Comparison of ENCODE assay signal across 1 cellular context in genomic region chr14:64998455-64998931, GRCh38.
TF ChIP-seq lines count a peak whose summit lies in the region.

No MANE protein-coding gene starts in this region.

TF ChIP-seq in HepG2, 621 proteins besides CTCF, POLR2A, EP300 and RAD21:
- TF ChIP-seq KLF16 (CRISPR knock-in tag; IDR thresholded peaks at IDR 0.05): no peak
- TF ChIP-seq, protein P1, sequence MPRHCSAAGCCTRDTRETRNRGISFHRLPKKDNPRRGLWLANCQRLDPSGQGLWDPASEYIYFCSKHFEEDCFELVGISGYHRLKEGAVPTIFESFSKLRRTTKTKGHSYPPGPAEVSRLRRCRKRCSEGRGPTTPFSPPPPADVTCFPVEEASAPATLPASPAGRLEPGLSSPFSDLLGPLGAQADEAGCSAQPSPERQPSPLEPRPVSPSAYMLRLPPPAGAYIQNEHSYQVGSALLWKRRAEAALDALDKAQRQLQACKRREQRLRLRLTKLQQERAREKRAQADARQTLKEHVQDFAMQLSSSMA (CRISPR knock-in tag; IDR thresholded peaks at IDR 0.05): no peak
- TF ChIP-seq ZNF460 (CRISPR knock-in tag; IDR thresholded peaks at IDR 0.05; ENCODE audit: borderline replicate concordance): no peak
- TF ChIP-seq ZNF672 (CRISPR knock-in tag; IDR thresholded peaks at IDR 0.05): no peak
- TF ChIP-seq BRF2 (CRISPR knock-in tag; IDR thresholded peaks at IDR 0.05): no peak
- TF ChIP-seq ZFX (CRISPR knock-in tag; IDR thresholded peaks at IDR 0.05; ENCODE audit: low read depth): no peak
- TF ChIP-seq, protein P2, sequence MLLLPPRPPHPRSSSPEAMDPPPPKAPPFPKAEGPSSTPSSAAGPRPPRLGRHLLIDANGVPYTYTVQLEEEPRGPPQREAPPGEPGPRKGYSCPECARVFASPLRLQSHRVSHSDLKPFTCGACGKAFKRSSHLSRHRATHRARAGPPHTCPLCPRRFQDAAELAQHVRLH (CRISPR knock-in tag; IDR thresholded peaks at IDR 0.05; ENCODE audit: borderline replicate concordance, low read depth): no peak
- TF ChIP-seq ADNP (CRISPR knock-in tag; IDR thresholded peaks at IDR 0.05): no peak
- TF ChIP-seq, protein P3, sequence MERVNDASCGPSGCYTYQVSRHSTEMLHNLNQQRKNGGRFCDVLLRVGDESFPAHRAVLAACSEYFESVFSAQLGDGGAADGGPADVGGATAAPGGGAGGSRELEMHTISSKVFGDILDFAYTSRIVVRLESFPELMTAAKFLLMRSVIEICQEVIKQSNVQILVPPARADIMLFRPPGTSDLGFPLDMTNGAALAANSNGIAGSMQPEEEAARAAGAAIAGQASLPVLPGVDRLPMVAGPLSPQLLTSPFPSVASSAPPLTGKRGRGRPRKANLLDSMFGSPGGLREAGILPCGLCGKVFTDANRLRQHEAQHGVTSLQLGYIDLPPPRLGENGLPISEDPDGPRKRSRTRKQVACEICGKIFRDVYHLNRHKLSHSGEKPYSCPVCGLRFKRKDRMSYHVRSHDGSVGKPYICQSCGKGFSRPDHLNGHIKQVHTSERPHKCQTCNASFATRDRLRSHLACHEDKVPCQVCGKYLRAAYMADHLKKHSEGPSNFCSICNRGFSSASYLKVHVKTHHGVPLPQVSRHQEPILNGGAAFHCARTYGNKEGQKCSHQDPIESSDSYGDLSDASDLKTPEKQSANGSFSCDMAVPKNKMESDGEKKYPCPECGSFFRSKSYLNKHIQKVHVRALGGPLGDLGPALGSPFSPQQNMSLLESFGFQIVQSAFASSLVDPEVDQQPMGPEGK (CRISPR knock-in tag; IDR thresholded peaks at IDR 0.05): no peak
